ENCODE assay signal across 17 cellular contexts in the genomic region with DNA sequence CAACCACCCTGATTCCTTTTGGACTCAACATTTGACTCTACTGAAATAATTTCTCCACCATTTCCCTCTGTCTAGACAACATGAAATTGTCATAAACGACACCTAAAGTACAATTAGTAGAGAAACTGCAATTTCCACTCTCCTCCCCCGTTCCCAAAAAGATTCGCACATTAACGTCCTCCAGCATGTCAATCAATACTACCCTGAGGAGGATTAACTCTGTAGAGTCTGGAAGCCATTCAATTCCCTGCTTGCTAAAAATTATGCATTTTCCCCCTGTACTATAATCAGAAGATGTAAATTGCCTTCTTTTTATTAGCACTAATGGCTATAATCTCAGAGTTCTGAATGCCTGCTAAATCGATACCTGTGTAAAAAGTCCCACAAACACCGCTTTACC.
"Had no signal": no experiment of that assay in that cellular context is flagged by ENCODE, and none has a peak within 500 bp of the region (broad histone marks: within the 10 kb centered on the region; RNA-seq: fewer than 3 reads in every experiment).

No MANE protein-coding gene starts in this region.

- ATAC-seq: activated CD8-positive, alpha-beta memory T cell treated with anti-CD3 and anti-CD28 coated beads, Interleukin-2, amount 10 ng/mL, durations not matched to agents 7 days and 5 days; activated naive CD4-positive, alpha-beta T cell treated with anti-CD3 and anti-CD28 coated beads, Interleukin-2, amount 50 U/mL, for 72 hours; activated T-cell treated with anti-CD3 and anti-CD28 coated beads, Interleukin-2, amount 50 U/mL, for 4 hours; effector memory CD8-positive, alpha-beta T cell; heart left ventricle; stimulated activated memory B cell treated with anti-CD40 and anti-IgM and Interleukin-4, amounts not matched to agents 10 μg/mL and 1 μg/mL and 100 μg/mL, for 72 hours had no signal

- H3K9me3 Mint-ChIP-seq: activated naive CD4-positive, alpha-beta T cell treated with anti-CD3 and anti-CD28 coated beads, Interleukin-2, amount 50 U/mL, for 72 hours; activated T-cell treated with anti-CD3 and anti-CD28 coated beads, Interleukin-2, amount 50 U/mL, for 4 hours; central memory CD8-positive, alpha-beta T cell; effector memory CD8-positive, alpha-beta T cell; mesothelial cell of epicardium; stimulated activated memory B cell treated with anti-CD40 and anti-IgM and Interleukin-4, amounts not matched to agents 10 μg/mL and 1 μg/mL and 100 μg/mL, for 72 hours had no signal

- H3K4me3 ChIP-seq: heart left ventricle, thyroid gland, uterus had no signal

- H3K9me3 ChIP-seq: thyroid gland, uterus had no signal

- H3K27me3 ChIP-seq: heart left ventricle, thyroid gland, uterus had no signal

- H3K9ac ChIP-seq: parathyroid adenoma had no signal

- H3K36me3 ChIP-seq: heart left ventricle, thyroid gland, uterus had no signal

- H3K27ac Mint-ChIP-seq: activated CD8-positive, alpha-beta memory T cell treated with anti-CD3 and anti-CD28 coated beads, Interleukin-2, amount 10 ng/mL, durations not matched to agents 7 days and 5 days; activated naive CD4-positive, alpha-beta T cell treated with anti-CD3 and anti-CD28 coated beads, Interleukin-2, amount 50 U/mL, for 72 hours; mesothelial cell of epicardium; stimulated activated memory B cell treated with anti-CD40 and anti-IgM and Interleukin-4, amounts not matched to agents 10 μg/mL and 1 μg/mL and 100 μg/mL, for 72 hours had no signal

- H3K4me1 ChIP-seq: parathyroid adenoma, thyroid gland, uterus had no signal

- H3K36me3 Mint-ChIP-seq: mesothelial cell of epicardium had no signal

- DNase-seq: activated CD8-positive, alpha-beta memory T cell treated with anti-CD3 and anti-CD28 coated beads, Interleukin-2, amount 10 ng/mL, durations not matched to agents 7 days and 5 days; activated effector memory CD4-positive, alpha-beta T cell treated with anti-CD3 and anti-CD28 coated beads, Interleukin-2, amount 50 U/mL, for 16 hours; activated T-cell treated with anti-CD3 and anti-CD28 coated beads, Interleukin-2, amount 50 U/mL, for 4 hours; amniotic stem cell; cortex of kidney; effector memory CD8-positive, alpha-beta T cell; foreskin melanocyte; heart left ventricle; retina; stimulated activated CD4-positive, alpha-beta T cell treated with anti-CD3 and anti-CD28 coated beads, Interleukin-2, amount 100 ng/mL, for 48 hours; thyroid gland; uterus had no signal

- H3K4me3 Mint-ChIP-seq: activated CD8-positive, alpha-beta memory T cell treated with anti-CD3 and anti-CD28 coated beads, Interleukin-2, amount 10 ng/mL, durations not matched to agents 7 days and 5 days; activated T-cell treated with anti-CD3 and anti-CD28 coated beads, Interleukin-2, amount 50 U/mL, for 4 hours; central memory CD8-positive, alpha-beta T cell; effector memory CD8-positive, alpha-beta T cell; mesothelial cell of epicardium; stimulated activated memory B cell treated with anti-CD40 and anti-IgM and Interleukin-4, amounts not matched to agents 10 μg/mL and 1 μg/mL and 100 μg/mL, for 72 hours had no signal

- H3K27me3 Mint-ChIP-seq: activated CD8-positive, alpha-beta memory T cell treated with anti-CD3 and anti-CD28 coated beads, Interleukin-2, amount 10 ng/mL, durations not matched to agents 7 days and 5 days; central memory CD8-positive, alpha-beta T cell; effector memory CD8-positive, alpha-beta T cell; stimulated activated memory B cell treated with anti-CD40 and anti-IgM and Interleukin-4, amounts not matched to agents 10 μg/mL and 1 μg/mL and 100 μg/mL, for 72 hours had no signal
